8 cellular contexts compared by ENCODE assay signal in genomic region chr22:41697126-41697775, GRCh38. TPM values are rescaled to one million over a fixed set of nuclear protein-coding genes. Genes with fewer than 3 reads are reported as not detected.
DNase-seq lines count a peak whose midpoint lies in the region; ATAC-seq and TF ChIP-seq lines count a peak whose summit lies in the region.

No MANE protein-coding gene starts in this region.

- intact Hi-C loops in head of caudate nucleus (cut with DNase I) (loop anchor here (2.0 kb wide), 1 partner anchor 244 kb away; no protein-coding TSS in a partner anchor), ovary (cut with DNase I) (loop anchor here (2.0 to 5.0 kb wide), 2 partner anchors 244 to 245 kb away; no protein-coding TSS in a partner anchor), testis (cut with DNase I; ENCODE audit: low total_unique reads) (loop anchor here (5.0 kb wide), 1 partner anchor 245 kb away; no protein-coding TSS in a partner anchor)

- H3K27ac Mint-ChIP-seq in activated naive CD4-positive, alpha-beta T cell treated with anti-CD3 and anti-CD28 coated beads, Interleukin-2, amount 10 ng/mL, durations not matched to agents 7 days and 5 days = peak overlapping the region; percentile 57

- H3K4me1 ChIP-seq in SK-N-SH (ENCODE audit: control insufficient read depth in 1 of 2, insufficient read depth in 2 of 2, low read depth in 1 of 2, low read length in 1 of 2) = peaks cover 0 to 4% of the 10 kb centered on the region in 2 experiments; a peak in 1 of 4 replicates
- peaks cover 7% of the 10 kb centered on the region for H3K4me1 ChIP-seq in ovary (ENCODE audit: insufficient read depth)
- peaks cover 8% of the 10 kb centered on the region for H3K4me1 ChIP-seq in testis

- no peak overlapping the region; a peak in 2 of 4 replicates for H3K27ac ChIP-seq in SK-N-SH (ENCODE audit: low read depth in 2 of 2, low read length in 1 of 2)
- H3K27ac ChIP-seq in ovary = no peak overlapping the region
- H3K27ac ChIP-seq in testis = no peak overlapping the region

- peak overlapping the region; percentile 28; the same call in 1 of the 2 replicates for H3K4me2 ChIP-seq in SK-N-SH

- TF ChIP-seq EP300 in SK-N-SH (IDR thresholded peaks at IDR 0.05; ENCODE audit: borderline replicate concordance in 1 of 2, low read depth in 1 of 2, low read length in 1 of 2) (no peak), ovary (IDR thresholded peaks at IDR 0.05) (no peak)

- no peak overlapping the region for H3K4me3 ChIP-seq in GM12865 (ENCODE audit: low read depth, low read length)
- peak overlapping the region in 1 of 2 experiments; percentile 43; a peak in 1 of 4 replicates for H3K4me3 ChIP-seq in SK-N-SH (ENCODE audit: low read depth in 2 of 2, low read length in 1 of 2)
- peak overlapping the region; percentile 19 for H3K4me3 ChIP-seq in ovary
- H3K4me3 ChIP-seq in testis = no peak overlapping the region

- peak overlapping the region; percentile 68 for H2AFZ ChIP-seq in SK-N-SH (ENCODE audit: low read depth)

- peaks cover 18% of the 10 kb centered on the region for H3K27me3 Mint-ChIP-seq in activated naive CD4-positive, alpha-beta T cell treated with anti-CD3 and anti-CD28 coated beads, Interleukin-2, amount 10 ng/mL, durations not matched to agents 7 days and 5 days

- H3K27me3 ChIP-seq in SK-N-SH (ENCODE audit: insufficient read depth) = no peaks in the 10 kb centered on the region
- no peaks in the 10 kb centered on the region for H3K27me3 ChIP-seq in ovary
- H3K27me3 ChIP-seq in testis = no peaks in the 10 kb centered on the region

- H3K9me2 ChIP-seq in SK-N-SH = no peaks in the 10 kb centered on the region

- no peak for TF ChIP-seq POLR2A in ovary (IDR thresholded peaks at IDR 0.05)
- TF ChIP-seq POLR2A in testis (IDR thresholded peaks at IDR 0.05) = no peak

- H3K9me3 ChIP-seq in SK-N-SH (no peaks in the 10 kb centered on the region), ovary (no peaks in the 10 kb centered on the region), testis (no peaks in the 10 kb centered on the region)

- peaks cover 11% of the 10 kb centered on the region for H3K4me1 Mint-ChIP-seq in activated naive CD4-positive, alpha-beta T cell treated with anti-CD3 and anti-CD28 coated beads, Interleukin-2, amount 10 ng/mL, durations not matched to agents 7 days and 5 days

- peaks cover 0 to 5% of the 10 kb centered on the region in 2 experiments for H3K36me3 ChIP-seq in SK-N-SH (replicated peaks in 1 of 2; ENCODE audit: control insufficient read depth in 1 of 2, insufficient read depth in 2 of 2, low read length in 1 of 2)
- no peaks in the 10 kb centered on the region for H3K36me3 ChIP-seq in ovary
- no peaks in the 10 kb centered on the region for H3K36me3 ChIP-seq in testis (ENCODE audit: low read depth, missing control alignments)

- POLR2A ChIA-PET in SK-N-SH (lab: Yijun Ruan, JAX) = interaction anchor here (1.0 to 1.4 kb wide), 4 partner anchors 17 to 254 kb away, joined by 3 to 6 read pairs (median 4); partner anchors contain the start of genes CCDC134 and SMIM45

- TF ChIP-seq CTCF in GM12865 (IDR thresholded peaks at IDR 0.05; ENCODE audit: insufficient read depth, low read depth, low read length, missing control alignments) (peak; percentile 93), SK-N-SH (IDR thresholded peaks at IDR 0.05) (peak; percentile 83), ovary (IDR thresholded peaks at IDR 0.05) (peak; percentile 88 to 98 (median 93)), testis (IDR thresholded peaks at IDR 0.05) (peak; percentile 93 to 99 (median 95))

- H4K20me1 ChIP-seq in SK-N-SH (ENCODE audit: insufficient read depth) = no peaks in the 10 kb centered on the region

- CTCF ChIA-PET in SK-N-SH (lab: Yijun Ruan, JAX) = interaction anchor here (0.6 to 4.0 kb wide), 50 partner anchors 8 to 255 kb away, joined by 3 to 46 read pairs (median 4); partner anchors contain the start of genes CCDC134, CENPM, SMIM45 and SNU13
- CTCF ChIA-PET in activated naive CD4-positive, alpha-beta T cell treated with anti-CD3 and anti-CD28 coated beads, Interleukin-2, amount 10 ng/mL, durations not matched to agents 7 days and 5 days (lab: Charles Lee) = interaction anchor here (0.6 to 3.9 kb wide), 41 partner anchors 8 to 696 kb away, joined by 3 to 45 read pairs (median 4); partner anchors contain the start of genes CCDC134, CENPM, PMM1 and SNU13

- peak; percentile 90 for DNase-seq in GM12865 (ENCODE audit: low read depth)
- DNase-seq in NCI-H1048 (lab: John Stamatoyannopoulos, UW) = peak; percentile 72
- DNase-seq in SK-N-SH = peak; percentile 85
- DNase-seq in activated naive CD4-positive, alpha-beta T cell treated with anti-CD3 and anti-CD28 coated beads, Interleukin-2, amount 10 ng/mL, durations not matched to agents 7 days and 5 days = peak; percentile 95
- DNase-seq in head of caudate nucleus = peak; percentile 81 to 99 (median 94)
- peak; percentile 87 to 96 (median 94) for DNase-seq in ovary
- peak; percentile 97 for DNase-seq in testis

- no peak for ATAC-seq in HG02623 (IDR thresholded peaks at IDR 0.05; ENCODE audit: unreplicated experiment)

- peak overlapping the region; percentile 18 for H3K4me3 Mint-ChIP-seq in activated naive CD4-positive, alpha-beta T cell treated with anti-CD3 and anti-CD28 coated beads, Interleukin-2, amount 10 ng/mL, durations not matched to agents 7 days and 5 days

- H3K9me3 Mint-ChIP-seq in activated naive CD4-positive, alpha-beta T cell treated with anti-CD3 and anti-CD28 coated beads, Interleukin-2, amount 10 ng/mL, durations not matched to agents 7 days and 5 days = no peaks in the 10 kb centered on the region

- peak; percentile 77 for TF ChIP-seq RAD21 in SK-N-SH (IDR thresholded peaks at IDR 0.05; ENCODE audit: low read length)

- no peaks in the 10 kb centered on the region for H3K36me3 Mint-ChIP-seq in activated naive CD4-positive, alpha-beta T cell treated with anti-CD3 and anti-CD28 coated beads, Interleukin-2, amount 10 ng/mL, durations not matched to agents 7 days and 5 days

- H3K9ac ChIP-seq in SK-N-SH = no peak overlapping the region

- H3F3A ChIP-seq in SK-N-SH (replicated peaks; ENCODE audit: insufficient read depth) = no peaks in the 10 kb centered on the region

- 7% methylated on average over 3 of the region's 12 CpGs for WGBS in SK-N-SH (ENCODE audit: low lambda C conversion rate)
- WGBS in ovary, 3 donors = 24 to 28% (median 25%) methylated on average over 12 of the region's 12 CpGs
- 30 to 55% methylated on average over 4 to 12 of the region's 12 CpGs for WGBS in testis, 2 donors

- H3K79me2 ChIP-seq in SK-N-SH (ENCODE audit: insufficient read depth) = no peaks in the 10 kb centered on the region

TF ChIP-seq in SK-N-SH, 30 proteins besides CTCF, POLR2A, EP300 and RAD21:
- TF ChIP-seq MXI1 (IDR thresholded peaks at IDR 0.05; ENCODE audit: low read depth, low read length) (peak; percentile 29; the same call in 1 of the 2 replicates), SMC3 (IDR thresholded peaks at IDR 0.05; ENCODE audit: low read depth, low read length) (peak; percentile 60), ELF1 (IDR thresholded peaks at IDR 0.05) (peak; percentile 52), PBX3 (IDR thresholded peaks at IDR 0.05) (peak; percentile 56), TCF12 (IDR thresholded peaks at IDR 0.05) (no peak)

RNA-seq across cellular contexts. Expression of gene MEI1, which starts 2.1 kb away (rescaled TPM):
- polyA plus RNA-seq in SK-N-SH (2012; rRNA removed) = not detected in 2 replicates
- polyA plus RNA-seq in SK-N-SH (2012; cell fraction: cytosol; rRNA removed) = 0.01 and 0.04 TPM in 2 replicates
- polyA plus RNA-seq in SK-N-SH (2012; cell fraction: nucleus; rRNA removed) = 0.05 and 0.18 TPM in 2 replicates
- total RNA-seq in ovary = 1 to 10 TPM in 4 of 7 donors, under 1 TPM in 3; 0.25 to 2.1 (median 1.0) TPM
- polyA plus RNA-seq in ovary = 1 to 10 TPM; 1.1 to 2.6 TPM
- 100 to 1,000 TPM in 1 of 2 donors, 10 to 100 TPM in 1; 47.6 to 103 TPM for total RNA-seq in testis
- polyA plus RNA-seq in testis (ENCODE audit: insufficient read depth, low read depth, low replicate concordance) = 43.5 TPM

RNA-seq across cellular contexts. Expression of gene SNU13, which starts 8.6 kb away (rescaled TPM):
- polyA plus RNA-seq in SK-N-SH (2012; rRNA removed) (273 and 282 TPM in 2 replicates), ovary (100 to 1,000 TPM; 117 to 131 TPM), testis (ENCODE audit: insufficient read depth, low read depth, low replicate concordance) (302 TPM)
- 227 and 250 TPM in 2 replicates for polyA plus RNA-seq in SK-N-SH (2012; cell fraction: cytosol; rRNA removed)
- polyA plus RNA-seq in SK-N-SH (2012; cell fraction: nucleus; rRNA removed) = 109 and 112 TPM in 2 replicates
- total RNA-seq in ovary (100 to 1,000 TPM in 6 of 7 donors, 10 to 100 TPM in 1; 88.1 to 188 (median 129) TPM), testis (100 to 1,000 TPM; 155 to 180 TPM)

Comparison
In these comparisons a context has a peak if more than half of its experiments do, and no peak if none do; other contexts are left out.
1. RNA of gene MEI1, which starts 2.1 kb away (polyA plus RNA-seq): 43.5 TPM in testis (single experiment); 1.1 to 2.6 TPM in ovary and 0.01 to 0.18 TPM in SK-N-SH; every median in the first group is over 10 times any median in the second.
2. Peak in every context shown above with its lines, with median percentiles within 50 percentile points of each other: DNase-seq and CTCF ChIP-seq.